ENCODE assay signal across 2 cellular contexts in genomic region chr14:105853089-105853906, GRCh38.
TF ChIP-seq lines count a peak whose summit lies in the region.

No MANE protein-coding gene starts in this region.

TF ChIP-seq in HEK293, 187 proteins besides CTCF, POLR2A, EP300 and RAD21 (continued from another document):
- TF ChIP-seq ZNF518A (tag by site-specific recombination; conservative IDR thresholded peaks at IDR 0.05; ENCODE audit: low read depth) (no peak), ZFHX2 (tag by site-specific recombination; conservative IDR thresholded peaks at IDR 0.05) (0 out of 2 replicates have a peak, but pooled peaks have one; percentile 8), INSM2 (tag by site-specific recombination; IDR thresholded peaks at IDR 0.05) (no peak)

TF ChIP-seq in GM12878, 131 proteins besides CTCF, POLR2A, EP300 and RAD21 (continued from another document and continues in another):
- TF ChIP-seq TCF3 (IDR thresholded peaks at IDR 0.05; ENCODE audit: borderline replicate concordance, insufficient read depth, low read depth, low read length), result no peak
- no peak for TF ChIP-seq RCOR1 (conservative IDR thresholded peaks at IDR 0.05; ENCODE audit: low read depth, low read length)
- no peak for TF ChIP-seq NFIC (IDR thresholded peaks at IDR 0.05; ENCODE audit: low read depth, low read length)
- no peak for TF ChIP-seq NFXL1 (IDR thresholded peaks at IDR 0.05; ENCODE audit: borderline replicate concordance)
- no peak for TF ChIP-seq SKIL (IDR thresholded peaks at IDR 0.05; ENCODE audit: low read depth, poor library complexity, severe bottlenecking)
- TF ChIP-seq MTA2 (IDR thresholded peaks at IDR 0.05; ENCODE audit: low read depth), result no peak; the same call in none of the 2 replicates
- TF ChIP-seq CREB1 (IDR thresholded peaks at IDR 0.05; ENCODE audit: low read depth), result no peak
- TF ChIP-seq SIX5 (IDR thresholded peaks at IDR 0.05; ENCODE audit: low read depth, low read length, severe bottlenecking), result no peak
- no peak for TF ChIP-seq SREBF2 (IDR thresholded peaks at IDR 0.05; ENCODE audit: low read length)
- no peak for TF ChIP-seq IRF5 (IDR thresholded peaks at IDR 0.05; ENCODE audit: borderline replicate concordance)
- peak; percentile 99 for TF ChIP-seq POLR2AphosphoS2 (IDR thresholded peaks at IDR 0.05; ENCODE audit: low read depth, low read length)
- TF ChIP-seq ZBTB40 (IDR thresholded peaks at IDR 0.05; ENCODE audit: borderline replicate concordance), result no peak
- TF ChIP-seq IRF4 (IDR thresholded peaks at IDR 0.05; ENCODE audit: low read depth, low read length), result 0 out of 2 replicates have a peak, but pooled peaks have one; percentile 43
- TF ChIP-seq NBN (IDR thresholded peaks at IDR 0.05), result peak; percentile 95
- TF ChIP-seq RAD51 (IDR thresholded peaks at IDR 0.05), result peak; percentile 62
- TF ChIP-seq ZNF384 (IDR thresholded peaks at IDR 0.05; ENCODE audit: borderline replicate concordance, low read depth, low read length), result no peak
- TF ChIP-seq IKZF1 (conservative IDR thresholded peaks at IDR 0.05), result peak; percentile 42; the same call in 1 of the 2 replicates
- no peak for TF ChIP-seq ZZZ3 (IDR thresholded peaks at IDR 0.05; ENCODE audit: control insufficient read depth, insufficient read length, low read depth)
- no peak for TF ChIP-seq MXI1 (IDR thresholded peaks at IDR 0.05; ENCODE audit: low read depth, low read length)
- no peak for TF ChIP-seq EZH2 (IDR thresholded peaks at IDR 0.05; ENCODE audit: borderline replicate concordance, control insufficient read depth, low read depth, low read length)
- TF ChIP-seq HDAC2 (IDR thresholded peaks at IDR 0.05), result no peak
- peak; percentile 79 for TF ChIP-seq MLLT1 (IDR thresholded peaks at IDR 0.05)
- no peak for TF ChIP-seq KLF5 (IDR thresholded peaks at IDR 0.05; ENCODE audit: partially characterized antibody)
- no peak for TF ChIP-seq NR2C1 (IDR thresholded peaks at IDR 0.05)
- no peak for TF ChIP-seq CBX5 (IDR thresholded peaks at IDR 0.05; ENCODE audit: low read depth)
- peak; percentile 92 for TF ChIP-seq SMAD1 (IDR thresholded peaks at IDR 0.05; ENCODE audit: low read depth, partially characterized antibody)
- TF ChIP-seq IRF3 (IDR thresholded peaks at IDR 0.05), result no peak
- TF ChIP-seq SRF (IDR thresholded peaks at IDR 0.05; ENCODE audit: low read depth in 2 of 2, low read length in 2 of 2), result no peak
- TF ChIP-seq ZSCAN29 (IDR thresholded peaks at IDR 0.05), result no peak
- no peak for TF ChIP-seq PML (IDR thresholded peaks at IDR 0.05; ENCODE audit: low read length)
- TF ChIP-seq HDGF (IDR thresholded peaks at IDR 0.05), result peak; percentile 99
- no peak for TF ChIP-seq SPI1 (IDR thresholded peaks at IDR 0.05; ENCODE audit: borderline replicate concordance, insufficient read depth, low read depth, low read length)
- TF ChIP-seq JUNB (IDR thresholded peaks at IDR 0.05), result no peak
- TF ChIP-seq YBX1 (IDR thresholded peaks at IDR 0.05), result no peak
- TF ChIP-seq REST (IDR thresholded peaks at IDR 0.05; ENCODE audit: low read depth, low read length), result no peak
- TF ChIP-seq ESRRA (IDR thresholded peaks at IDR 0.05; ENCODE audit: low read length), result no peak
- TF ChIP-seq KDM1A (IDR thresholded peaks at IDR 0.05; ENCODE audit: borderline replicate concordance), result no peak
- TF ChIP-seq BACH1 (IDR thresholded peaks at IDR 0.05; ENCODE audit: borderline replicate concordance), result peak; percentile 77
- no peak for TF ChIP-seq ZNF217 (IDR thresholded peaks at IDR 0.05)
- no peak for TF ChIP-seq E2F4 (IDR thresholded peaks at IDR 0.05; ENCODE audit: low read depth, low read length)
- no peak for TF ChIP-seq CREM (IDR thresholded peaks at IDR 0.05; ENCODE audit: low read depth)
- no peak for TF ChIP-seq JUND (IDR thresholded peaks at IDR 0.05; ENCODE audit: low read depth, low read length)
- TF ChIP-seq MYB (IDR thresholded peaks at IDR 0.05; ENCODE audit: borderline replicate concordance, low read depth, low read length), result peak; percentile 13; the same call in 1 of the 2 replicates
- peak; percentile 43 for TF ChIP-seq BCL11A (IDR thresholded peaks at IDR 0.05; ENCODE audit: low read depth, low read length)
- TF ChIP-seq SMAD5 (IDR thresholded peaks at IDR 0.05; ENCODE audit: low read depth), result no peak
- peak; percentile 81 for TF ChIP-seq E2F8 (IDR thresholded peaks at IDR 0.05; ENCODE audit: low read depth, partially characterized antibody)
- TF ChIP-seq PKNOX1 (IDR thresholded peaks at IDR 0.05), result peak; percentile 37; the same call in 1 of the 2 replicates
